16 cellular contexts compared by ENCODE assay signal in genomic region chr14:75928587-75929230, GRCh38. TPM values are rescaled to one million over a fixed set of nuclear protein-coding genes. Genes with fewer than 3 reads are reported as not detected.
DNase-seq lines count a peak whose midpoint lies in the region; ATAC-seq and TF ChIP-seq lines count a peak whose summit lies in the region.
"Had no signal": no experiment of that assay in that cellular context is flagged by ENCODE, and none has a peak within 500 bp of the region (broad histone marks: within the 10 kb centered on the region; RNA-seq: fewer than 3 reads in every experiment).

No MANE protein-coding gene starts in this region.

- H3K4me3 Mint-ChIP-seq in GM23338 (no peak overlapping the region), glutamatergic neuron (ENCODE audit: unreplicated experiment) (peak overlapping the region; percentile 46)
- H3K4me3 Mint-ChIP-seq: IgD-negative memory B cell had no signal

- H3K4me1 Mint-ChIP-seq in GM23338: peaks cover 5% of the 10 kb centered on the region
- peaks cover 20% of the 10 kb centered on the region for H3K4me1 Mint-ChIP-seq in glutamatergic neuron (ENCODE audit: low read depth, unreplicated experiment)

- TF ChIP-seq CTCF in GM23338 (conservative IDR thresholded peaks at IDR 0.05; ENCODE audit: low read depth in 2 of 2) (no peak), glutamatergic neuron (IDR thresholded peaks at IDR 0.05; ENCODE audit: partially characterized antibody, unreplicated experiment) (no peak), gastrocnemius medialis (IDR thresholded peaks at IDR 0.05 in 4 of 5, conservative IDR thresholded peaks at IDR 0.05 in 1 of 5) (no peak), esophagus muscularis mucosa (IDR thresholded peaks at IDR 0.05) (no peak)

- H3K4me3 ChIP-seq in GM23338: no peak overlapping the region
- H3K4me3 ChIP-seq in gastrocnemius medialis: no peak overlapping the region
- H3K4me3 ChIP-seq in esophagus muscularis mucosa: peak overlapping the region in 2 of 4 donors; percentile 8 to 21
- H3K4me3 ChIP-seq: BLaER1 treated with 17β-estradiol and CSF1 and Interleukin-3, amounts not matched to agents 10 nM and 100 nM; prostate gland; uterus had no signal

- intact Hi-C loops in gastrocnemius medialis (cut with DNase I; ENCODE audit: low total_unique reads): no loop called here
- intact Hi-C loops in esophagus muscularis mucosa (cut with DNase I): no loop called here

- no peaks in the 10 kb centered on the region for H3K27me3 ChIP-seq in GM23338 (ENCODE audit: insufficient read depth)
- H3K27me3 ChIP-seq in gastrocnemius medialis: no peaks in the 10 kb centered on the region
- H3K27me3 ChIP-seq in esophagus muscularis mucosa: no peaks in the 10 kb centered on the region
- H3K27me3 ChIP-seq: BLaER1 treated with 17β-estradiol and CSF1 and Interleukin-3, amounts not matched to agents 10 nM and 100 nM; uterus had no signal

- no peak for TF ChIP-seq EP300 in esophagus muscularis mucosa (IDR thresholded peaks at IDR 0.05)

- H4K20me1 ChIP-seq in GM23338 (replicated peaks; ENCODE audit: insufficient read depth): no peaks in the 10 kb centered on the region; the same call in none of the 2 replicates
- H4K20me1 ChIP-seq: BLaER1 treated with 17β-estradiol and CSF1 and Interleukin-3, amounts not matched to agents 10 nM and 100 nM had no signal

- TF ChIP-seq POLR2A in gastrocnemius medialis (IDR thresholded peaks at IDR 0.05) (no peak), esophagus muscularis mucosa (IDR thresholded peaks at IDR 0.05; ENCODE audit: low read depth) (no peak)

- H2AFZ ChIP-seq in GM23338: no peak overlapping the region

- H3K27ac Mint-ChIP-seq in GM23338 (0 out of 2 replicates have a peak overlapping the region, but pooled peaks have one; percentile 8), glutamatergic neuron (ENCODE audit: unreplicated experiment) (peak overlapping the region; percentile 81)
- H3K27ac Mint-ChIP-seq: IgD-negative memory B cell had no signal

- ATAC-seq in GM23338 (no peak), gastrocnemius medialis (peak; percentile 44 to 61), HG02610 (IDR thresholded peaks at IDR 0.05; ENCODE audit: unreplicated experiment) (no peak), GM21390 (IDR thresholded peaks at IDR 0.05; ENCODE audit: unreplicated experiment) (no peak)

- no peaks in the 10 kb centered on the region for H3F3A ChIP-seq in GM23338 (replicated peaks; ENCODE audit: low read depth)

- H3K36me3 ChIP-seq in GM23338 (ENCODE audit: insufficient read depth): no peaks in the 10 kb centered on the region
- H3K36me3 ChIP-seq in gastrocnemius medialis: no peaks in the 10 kb centered on the region
- H3K36me3 ChIP-seq in esophagus muscularis mucosa: no peaks in the 10 kb centered on the region
- H3K36me3 ChIP-seq: prostate gland, uterus had no signal

- no peaks in the 10 kb centered on the region for H3K9me3 ChIP-seq in gastrocnemius medialis
- H3K9me3 ChIP-seq in esophagus muscularis mucosa: no peaks in the 10 kb centered on the region
- H3K9me3 ChIP-seq: prostate gland, uterus had no signal

- WGBS in esophagus muscularis mucosa: 39% methylated on average over 9 of the region's 9 CpGs

- in situ Hi-C loops in gastrocnemius medialis (cut with MboI; ENCODE audit: low sequenced_read_pairs in 4 of 4): no loop called here

- no peak overlapping the region for H3K4me2 ChIP-seq in GM23338
- H3K4me2 ChIP-seq: BLaER1 treated with 17β-estradiol and CSF1 and Interleukin-3, amounts not matched to agents 10 nM and 100 nM had no signal

- DNase-seq in GM23338 (ENCODE audit: low spot score) (no peak), amniotic epithelial cell (ENCODE audit: low read depth) (peak; percentile 16), glutamatergic neuron (no peak), gastrocnemius medialis (no peak), amniotic stem cell (lab: John Stamatoyannopoulos, UW) (no peak), esophagus muscularis mucosa (ENCODE audit: extremely low spot score) (no peak)
- DNase-seq: activated CD8-positive, alpha-beta memory T cell treated with anti-CD3 and anti-CD28 coated beads for 24 hours; activated gamma-delta T cell treated with Interleukin-2 at 50 U/mL for 16 hours; central memory CD4-positive, alpha-beta T cell; EL; uterus had no signal

- H3K4me1 ChIP-seq in GM23338 (ENCODE audit: insufficient read depth) (0 out of 2 replicates have a peak, but pooled peaks cover 3% of the 10 kb centered on the region), gastrocnemius medialis (peaks cover 21 to 24% of the 10 kb centered on the region in 2 donors), esophagus muscularis mucosa (peaks cover 0 to 8% (median 6%) of the 10 kb centered on the region in 4 donors)
- H3K4me1 ChIP-seq: prostate gland, uterus had no signal

- H3K36me3 Mint-ChIP-seq in GM23338 (ENCODE audit: low read depth): peaks cover 6% of the 10 kb centered on the region
- H3K36me3 Mint-ChIP-seq in glutamatergic neuron (ENCODE audit: unreplicated experiment): peaks cover 3% of the 10 kb centered on the region

- H3K9me3 Mint-ChIP-seq in GM23338 (peaks cover 6% of the 10 kb centered on the region; the same call in 1 of the 3 replicates), glutamatergic neuron (ENCODE audit: unreplicated experiment) (peaks cover 8% of the 10 kb centered on the region)
- H3K9me3 Mint-ChIP-seq: IgD-negative memory B cell had no signal

- no peaks in the 10 kb centered on the region for H3K79me2 ChIP-seq in GM23338 (replicated peaks; ENCODE audit: insufficient read depth)

- H3K9me2 ChIP-seq in GM23338 (ENCODE audit: insufficient read depth): no peaks in the 10 kb centered on the region

- H3K27me3 Mint-ChIP-seq in GM23338 (ENCODE audit: insufficient read depth, low read depth, poor library complexity): no peaks in the 10 kb centered on the region
- H3K27me3 Mint-ChIP-seq in glutamatergic neuron (ENCODE audit: unreplicated experiment): peaks cover 8% of the 10 kb centered on the region
- H3K27me3 Mint-ChIP-seq: IgD-negative memory B cell had no signal

- H3K27ac ChIP-seq in GM23338 (ENCODE audit: low read depth) (peak overlapping the region; percentile 78; the same call in 1 of the 2 replicates), gastrocnemius medialis (peak overlapping the region; percentile 65 to 79 (median 72)), esophagus muscularis mucosa (replicated peaks in 1 of 4) (peak overlapping the region in 1 of 4 donors; percentile 16)
- H3K27ac ChIP-seq: BLaER1 treated with 17β-estradiol and CSF1 and Interleukin-3, amounts not matched to agents 10 nM and 100 nM; prostate gland had no signal

TF ChIP-seq in GM23338, 12 proteins besides CTCF, POLR2A, EP300 and RAD21 (continues in another document):
- TF ChIP-seq, protein P1, sequence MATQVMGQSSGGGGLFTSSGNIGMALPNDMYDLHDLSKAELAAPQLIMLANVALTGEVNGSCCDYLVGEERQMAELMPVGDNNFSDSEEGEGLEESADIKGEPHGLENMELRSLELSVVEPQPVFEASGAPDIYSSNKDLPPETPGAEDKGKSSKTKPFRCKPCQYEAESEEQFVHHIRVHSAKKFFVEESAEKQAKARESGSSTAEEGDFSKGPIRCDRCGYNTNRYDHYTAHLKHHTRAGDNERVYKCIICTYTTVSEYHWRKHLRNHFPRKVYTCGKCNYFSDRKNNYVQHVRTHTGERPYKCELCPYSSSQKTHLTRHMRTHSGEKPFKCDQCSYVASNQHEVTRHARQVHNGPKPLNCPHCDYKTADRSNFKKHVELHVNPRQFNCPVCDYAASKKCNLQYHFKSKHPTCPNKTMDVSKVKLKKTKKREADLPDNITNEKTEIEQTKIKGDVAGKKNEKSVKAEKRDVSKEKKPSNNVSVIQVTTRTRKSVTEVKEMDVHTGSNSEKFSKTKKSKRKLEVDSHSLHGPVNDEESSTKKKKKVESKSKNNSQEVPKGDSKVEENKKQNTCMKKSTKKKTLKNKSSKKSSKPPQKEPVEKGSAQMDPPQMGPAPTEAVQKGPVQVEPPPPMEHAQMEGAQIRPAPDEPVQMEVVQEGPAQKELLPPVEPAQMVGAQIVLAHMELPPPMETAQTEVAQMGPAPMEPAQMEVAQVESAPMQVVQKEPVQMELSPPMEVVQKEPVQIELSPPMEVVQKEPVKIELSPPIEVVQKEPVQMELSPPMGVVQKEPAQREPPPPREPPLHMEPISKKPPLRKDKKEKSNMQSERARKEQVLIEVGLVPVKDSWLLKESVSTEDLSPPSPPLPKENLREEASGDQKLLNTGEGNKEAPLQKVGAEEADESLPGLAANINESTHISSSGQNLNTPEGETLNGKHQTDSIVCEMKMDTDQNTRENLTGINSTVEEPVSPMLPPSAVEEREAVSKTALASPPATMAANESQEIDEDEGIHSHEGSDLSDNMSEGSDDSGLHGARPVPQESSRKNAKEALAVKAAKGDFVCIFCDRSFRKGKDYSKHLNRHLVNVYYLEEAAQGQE (IDR thresholded peaks at IDR 0.05; ENCODE audit: unreplicated experiment): no peak
- no peak for TF ChIP-seq ZNF331 (CRISPR knock-in tag; IDR thresholded peaks at IDR 0.05; ENCODE audit: low read depth)
- TF ChIP-seq EZH2phosphoT487 (IDR thresholded peaks at IDR 0.05; ENCODE audit: unreplicated experiment): no peak
- TF ChIP-seq POLR2AphosphoS5 (IDR thresholded peaks at IDR 0.05; ENCODE audit: low read depth): no peak
- TF ChIP-seq ETS1 (IDR thresholded peaks at IDR 0.05): no peak
- TF ChIP-seq EZH2 (IDR thresholded peaks at IDR 0.05; ENCODE audit: low read depth, unreplicated experiment): no peak
- no peak for TF ChIP-seq JUNB (IDR thresholded peaks at IDR 0.05; ENCODE audit: unreplicated experiment)
- TF ChIP-seq STAT1 (IDR thresholded peaks at IDR 0.05; ENCODE audit: unreplicated experiment): no peak
- TF ChIP-seq CREB1 (CRISPR knock-in tag; IDR thresholded peaks at IDR 0.05; ENCODE audit: low read depth): no peak

RNA-seq across cellular contexts. Expression of gene TGFB3, which starts 53.1 kb away (rescaled TPM):
- total RNA-seq in GM23338 (2014; rRNA removed; shearing (Covaris generic)): 0.17 and 0.35 TPM in 2 replicates
- 0.50 and 0.87 TPM in 2 replicates for polyA plus RNA-seq in GM23338 (2016; fragmentation: Nextera tagmentation; extraction: Ambion mirVana)
- total RNA-seq in glutamatergic neuron (ENCODE audit: unreplicated experiment) (55.7 TPM), gastrocnemius medialis (100 to 1,000 TPM in 1 of 4 donors, 10 to 100 TPM in 3; 28.3 to 102 (median 60.8) TPM), esophagus muscularis mucosa (10 to 100 TPM; 12.0 to 47.1 (median 23.2) TPM)

RNA-seq across cellular contexts. Expression of gene IFT43, which starts 56.9 kb away (rescaled TPM):
- total RNA-seq in GM23338 (2014; rRNA removed; shearing (Covaris generic)): 17.5 and 21.5 TPM in 2 replicates
- 43.1 and 49.9 TPM in 2 replicates for polyA plus RNA-seq in GM23338 (2016; fragmentation: Nextera tagmentation; extraction: Ambion mirVana)
- total RNA-seq in glutamatergic neuron (ENCODE audit: unreplicated experiment) (30.2 TPM), gastrocnemius medialis (10 to 100 TPM in 3 of 4 donors, 1 to 10 TPM in 1; 8.7 to 18.1 (median 14.2) TPM), esophagus muscularis mucosa (10 to 100 TPM; 36.7 to 51.0 (median 42.3) TPM)

Comparison
In these comparisons a context has a peak if more than half of its experiments do, and no peak if none do; other contexts are left out.
1. ATAC-seq: peak in gastrocnemius medialis (2 of 2); none in GM23338 (single experiment), HG02610 (single experiment) and GM21390 (single experiment).